ENCODE assay signal across 8 cellular contexts in genomic region chr7:2242541-2243482, GRCh38. TPM values are rescaled to one million over a fixed set of nuclear protein-coding genes. Genes with fewer than 3 reads are reported as not detected.
A peak's percentile ranks its signal among the peaks of the same experiment; 100 is the strongest.
DNase-seq lines count a peak whose midpoint lies in the region; ATAC-seq and TF ChIP-seq lines count a peak whose summit lies in the region.

No MANE protein-coding gene starts in this region.

- no peak overlapping the region for H4K91ac ChIP-seq in mesenchymal stem cell (ENCODE audit: low read length)

- H3K14ac ChIP-seq in mesenchymal stem cell (ENCODE audit: low read length in 2 of 2), result no peak overlapping the region

- intact Hi-C loops in HCT116 (cut with micrococcal nuclease) (no loop called here), breast epithelium (cut with DNase I; ENCODE audit: low total_unique reads) (loop anchor here (10.0 kb wide), 2 partner anchors 102 to 372 kb away; no protein-coding TSS in a partner anchor)

- no peak for TF ChIP-seq CTCF in HCT116 (IDR thresholded peaks at IDR 0.05 in 2 of 3, conservative IDR thresholded peaks at IDR 0.05 in 1 of 3; ENCODE audit: borderline replicate concordance in 1 of 3, insufficient read depth in 1 of 3, low read depth in 2 of 3, low read length in 2 of 3)
- TF ChIP-seq CTCF in Peyer's patch (IDR thresholded peaks at IDR 0.05), result peak in 4 of 6 experiments; percentile 14 to 23 (median 18)
- TF ChIP-seq CTCF in breast epithelium (IDR thresholded peaks at IDR 0.05), result no peak
- TF ChIP-seq CTCF in GM20000 (IDR thresholded peaks at IDR 0.05; ENCODE audit: extremely low read depth, missing control alignments), result no peak

- no peak overlapping the region for H2BK12ac ChIP-seq in mesenchymal stem cell (ENCODE audit: low read length in 2 of 2)

- TSS peak; percentile 75 for BruUV-seq in HCT116 (replicated peaks; lab: Mats Ljungman, UMichigan)

- no peak overlapping the region for H2BK120ac ChIP-seq in mesenchymal stem cell (ENCODE audit: low read depth, low read length)

- no peak overlapping the region for H2AK5ac ChIP-seq in mesenchymal stem cell (ENCODE audit: low read length, severe bottlenecking)

- H2BK15ac ChIP-seq in mesenchymal stem cell (ENCODE audit: low read depth, poor library complexity, severe bottlenecking), result no peak overlapping the region

- CTCF ChIA-PET in HCT116 (lab: Charles Lee), result no interaction called here

- H3K4ac ChIP-seq in mesenchymal stem cell (ENCODE audit: low read depth in 1 of 2, low read length in 2 of 2), result no peak overlapping the region

- H3K4me1 ChIP-seq in HCT116 (ENCODE audit: control insufficient read depth in 1 of 2, insufficient read depth in 2 of 2, low read length in 2 of 2) (peaks cover 9 to 23% of the 10 kb centered on the region in 2 experiments), Peyer's patch (peaks cover 0 to 21% (median 15%) of the 10 kb centered on the region in 4 donors), breast epithelium (peaks cover 0 to 12% of the 10 kb centered on the region in 2 donors), mesenchymal stem cell (ENCODE audit: control insufficient read depth, insufficient read depth, low read depth, low read length) (peaks cover 21% of the 10 kb centered on the region)

- H3K4me3 ChIP-seq in HCT116 (replicated peaks in 1 of 2; ENCODE audit: low read depth in 1 of 2, low read length in 2 of 2), result peak overlapping the region; percentile 74 to 94
- H3K4me3 ChIP-seq in Peyer's patch, result peak overlapping the region; percentile 83 to 100 (median 98)
- peak overlapping the region; percentile 83 to 89 (median 83) for H3K4me3 ChIP-seq in breast epithelium
- peak overlapping the region; percentile 93 to 97 for H3K4me3 ChIP-seq in mesenchymal stem cell (ENCODE audit: insufficient read depth in 1 of 2, low read depth in 1 of 2, low read length in 2 of 2)

- H4K8ac ChIP-seq in mesenchymal stem cell (ENCODE audit: low read length), result peak overlapping the region; percentile 73

- H3K9ac ChIP-seq in HCT116 (ENCODE audit: low read length) (peak overlapping the region; percentile 91), mesenchymal stem cell (ENCODE audit: low read length) (peak overlapping the region; percentile 93)

- H3K79me1 ChIP-seq in mesenchymal stem cell (replicated peaks; ENCODE audit: low read length, poor library complexity, severe bottlenecking), result peaks cover 17% of the 10 kb centered on the region

- no peak for TF ChIP-seq POLR2A in HCT116 (IDR thresholded peaks at IDR 0.05; ENCODE audit: borderline replicate concordance, extremely low read depth, insufficient read depth, insufficient read length)
- TF ChIP-seq POLR2A in Peyer's patch (IDR thresholded peaks at IDR 0.05), result no peak
- TF ChIP-seq POLR2A in breast epithelium (IDR thresholded peaks at IDR 0.05), result no peak

- no peaks in the 10 kb centered on the region for H3K27me3 ChIP-seq in HCT116 (ENCODE audit: insufficient read depth, low read length)
- H3K27me3 ChIP-seq in Peyer's patch, result no peaks in the 10 kb centered on the region
- no peaks in the 10 kb centered on the region for H3K27me3 ChIP-seq in breast epithelium
- H3K27me3 ChIP-seq in mesenchymal stem cell (ENCODE audit: control insufficient read depth in 1 of 2, insufficient read depth in 1 of 2, low read length in 2 of 2), result no peaks in the 10 kb centered on the region

- TF ChIP-seq RAD21 in HCT116 (IDR thresholded peaks at IDR 0.05; ENCODE audit: low read depth), result no peak

- H3K4me2 ChIP-seq in HCT116 (ENCODE audit: low read length), result peak overlapping the region; percentile 83
- peak overlapping the region; percentile 92 for H3K4me2 ChIP-seq in mesenchymal stem cell (ENCODE audit: low read length, poor library complexity, severe bottlenecking)

- POLR2A ChIA-PET in HCT116 (lab: Charles Lee), result no interaction called here

- H2AFZ ChIP-seq in HCT116 (ENCODE audit: low read depth, low read length, poor library complexity, severe bottlenecking) (no peak overlapping the region), mesenchymal stem cell (ENCODE audit: low read depth, low read length) (peak overlapping the region; percentile 15)

- H3K36me3 ChIP-seq in HCT116 (ENCODE audit: control insufficient read depth in 1 of 2, insufficient read depth in 2 of 2, low read length in 2 of 2) (peaks cover 9 to 17% of the 10 kb centered on the region in 2 experiments), Peyer's patch (peaks cover 0 to 13% (median 0%) of the 10 kb centered on the region in 3 donors), breast epithelium (no peaks in the 10 kb centered on the region), mesenchymal stem cell (ENCODE audit: control insufficient read depth in 1 of 2, insufficient read depth in 2 of 2, low read depth in 1 of 2, low read length in 2 of 2) (peaks cover 17% of the 10 kb centered on the region in 2 experiments)

- H3K18ac ChIP-seq in mesenchymal stem cell (ENCODE audit: low read depth in 1 of 2, low read length in 2 of 2), result no peak overlapping the region

- 31% methylated on average over 21 of the region's 21 CpGs for WGBS in mesenchymal stem cell

- peaks cover 57% of the 10 kb centered on the region for H3K79me2 ChIP-seq in HCT116 (ENCODE audit: insufficient read depth, low read length)

- H2BK5ac ChIP-seq in mesenchymal stem cell (ENCODE audit: low read depth, low read length, poor library complexity, severe bottlenecking), result no peak overlapping the region

- DNase-seq in EH (ENCODE audit: low read depth) (peak; percentile 35), HCT116 (ENCODE audit: low read depth, low spot score) (no peak), Peyer's patch (no peak), breast epithelium (ENCODE audit: low spot score in 2 of 2) (no peak), mesenchymal stem cell (peak; percentile 50), GM20000 (ENCODE audit: low spot score) (no peak), epidermal melanocyte (ENCODE audit: insufficient read length, low spot score) (no peak)
- no peak for DNase-seq in stimulated activated naive CD4-positive, alpha-beta T cell treated with Interleukin-2 at 50 U/mL for 16 hours (lab: John Stamatoyannopoulos, UW)

- RAD21 ChIA-PET in HCT116 (lab: Charles Lee; ENCODE audit: low non-redundant PET in 1 of 2, low total read pairs in 2 of 2, uncharacterized antibody in 2 of 2, unreplicated experiment in 2 of 2), result no interaction called here

- H3K27ac ChIP-seq in HCT116 (ENCODE audit: low read depth, low read length) (peak overlapping the region; percentile 85), Peyer's patch (peak overlapping the region; percentile 40 to 95 (median 66)), breast epithelium (peak overlapping the region; percentile 50 to 57), mesenchymal stem cell (ENCODE audit: low read length, poor library complexity, severe bottlenecking) (no peak overlapping the region)

- no peaks in the 10 kb centered on the region for H3K9me3 ChIP-seq in HCT116 (ENCODE audit: control insufficient read depth in 1 of 2, insufficient read depth in 1 of 2, low read depth in 1 of 2, low read length in 2 of 2)
- H3K9me3 ChIP-seq in Peyer's patch, result no peaks in the 10 kb centered on the region
- no peaks in the 10 kb centered on the region for H3K9me3 ChIP-seq in breast epithelium
- no peaks in the 10 kb centered on the region for H3K9me3 ChIP-seq in mesenchymal stem cell (ENCODE audit: control insufficient read depth, low read length)

- H3K23ac ChIP-seq in mesenchymal stem cell (ENCODE audit: low read length in 2 of 2), result no peak overlapping the region

- no peaks in the 10 kb centered on the region for H3K9me2 ChIP-seq in HCT116 (ENCODE audit: insufficient read depth)

- no peaks in the 10 kb centered on the region for H4K20me1 ChIP-seq in HCT116 (ENCODE audit: insufficient read depth)

- ATAC-seq in HCT116, result peak; percentile 68

TF ChIP-seq in HCT116, 20 proteins besides CTCF, POLR2A, EP300 and RAD21 (continues in another document):
- TF ChIP-seq EZH2 (IDR thresholded peaks at IDR 0.05), result no peak
- TF ChIP-seq, protein P1, sequence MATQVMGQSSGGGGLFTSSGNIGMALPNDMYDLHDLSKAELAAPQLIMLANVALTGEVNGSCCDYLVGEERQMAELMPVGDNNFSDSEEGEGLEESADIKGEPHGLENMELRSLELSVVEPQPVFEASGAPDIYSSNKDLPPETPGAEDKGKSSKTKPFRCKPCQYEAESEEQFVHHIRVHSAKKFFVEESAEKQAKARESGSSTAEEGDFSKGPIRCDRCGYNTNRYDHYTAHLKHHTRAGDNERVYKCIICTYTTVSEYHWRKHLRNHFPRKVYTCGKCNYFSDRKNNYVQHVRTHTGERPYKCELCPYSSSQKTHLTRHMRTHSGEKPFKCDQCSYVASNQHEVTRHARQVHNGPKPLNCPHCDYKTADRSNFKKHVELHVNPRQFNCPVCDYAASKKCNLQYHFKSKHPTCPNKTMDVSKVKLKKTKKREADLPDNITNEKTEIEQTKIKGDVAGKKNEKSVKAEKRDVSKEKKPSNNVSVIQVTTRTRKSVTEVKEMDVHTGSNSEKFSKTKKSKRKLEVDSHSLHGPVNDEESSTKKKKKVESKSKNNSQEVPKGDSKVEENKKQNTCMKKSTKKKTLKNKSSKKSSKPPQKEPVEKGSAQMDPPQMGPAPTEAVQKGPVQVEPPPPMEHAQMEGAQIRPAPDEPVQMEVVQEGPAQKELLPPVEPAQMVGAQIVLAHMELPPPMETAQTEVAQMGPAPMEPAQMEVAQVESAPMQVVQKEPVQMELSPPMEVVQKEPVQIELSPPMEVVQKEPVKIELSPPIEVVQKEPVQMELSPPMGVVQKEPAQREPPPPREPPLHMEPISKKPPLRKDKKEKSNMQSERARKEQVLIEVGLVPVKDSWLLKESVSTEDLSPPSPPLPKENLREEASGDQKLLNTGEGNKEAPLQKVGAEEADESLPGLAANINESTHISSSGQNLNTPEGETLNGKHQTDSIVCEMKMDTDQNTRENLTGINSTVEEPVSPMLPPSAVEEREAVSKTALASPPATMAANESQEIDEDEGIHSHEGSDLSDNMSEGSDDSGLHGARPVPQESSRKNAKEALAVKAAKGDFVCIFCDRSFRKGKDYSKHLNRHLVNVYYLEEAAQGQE (IDR thresholded peaks at IDR 0.05; ENCODE audit: low read depth), result no peak
- no peak for TF ChIP-seq FOSL1 (IDR thresholded peaks at IDR 0.05; ENCODE audit: low read depth)

RNA-seq across cellular contexts. Expression of gene NUDT1, which starts 0.8 kb away (rescaled TPM):
- total RNA-seq in HCT116 (2021; ENCODE audit: unreplicated experiment), result 47.4 TPM
- polyA plus RNA-seq in HCT116 (2012), result 37.0 and 50.4 TPM in 2 replicates
- 10 to 100 TPM in 2 of 4 donors, 1 to 10 TPM in 2; 3.2 to 75.1 (median 11.6) TPM for total RNA-seq in Peyer's patch
- total RNA-seq in breast epithelium, result 10 to 100 TPM; 13.3 to 28.5 (median 18.0) TPM
- 13.8 TPM for polyA plus RNA-seq in mesenchymal stem cell (2013, experiment 1 of 2)
- 13.5 TPM for polyA plus RNA-seq in mesenchymal stem cell (2013, experiment 2 of 2)

RNA-seq across cellular contexts. Expression of gene MRM2, which starts 0.8 kb away (rescaled TPM):
- total RNA-seq in HCT116 (2021; ENCODE audit: unreplicated experiment) (34.7 TPM), Peyer's patch (10 to 100 TPM in 3 of 4 donors, 1 to 10 TPM in 1; 8.1 to 19.0 (median 13.0) TPM), breast epithelium (10 to 100 TPM; 10.9 to 20.2 (median 18.0) TPM)
- 15.3 and 22.7 TPM in 2 replicates for polyA plus RNA-seq in HCT116 (2012)
- 15.6 TPM for polyA plus RNA-seq in mesenchymal stem cell (2013, experiment 1 of 2)
- polyA plus RNA-seq in mesenchymal stem cell (2013, experiment 2 of 2), result 14.8 TPM

RNA-seq across cellular contexts. Expression of gene MAD1L1, which starts 10.1 kb away (rescaled TPM):
- total RNA-seq in HCT116 (2021; ENCODE audit: unreplicated experiment) (38.5 TPM), Peyer's patch (100 to 1,000 TPM in 1 of 4 donors, 10 to 100 TPM in 3; 43.9 to 417 (median 59.1) TPM), breast epithelium (10 to 100 TPM; 27.7 to 33.9 (median 28.8) TPM)
- 41.8 and 42.5 TPM in 2 replicates for polyA plus RNA-seq in HCT116 (2012)
- 12.7 TPM for polyA plus RNA-seq in mesenchymal stem cell (2013, experiment 1 of 2)
- 12.2 TPM for polyA plus RNA-seq in mesenchymal stem cell (2013, experiment 2 of 2)

Comparison
In these comparisons a context has a peak if more than half of its experiments do, and no peak if none do; other contexts are left out.
1. DNase-seq: peak in EH (single experiment) and mesenchymal stem cell (single experiment); none in HCT116 (single experiment), Peyer's patch (0 of 3), breast epithelium (0 of 2), stimulated activated naive CD4-positive, alpha-beta T cell treated with Interleukin-2 at 50 U/mL for 16 hours (single experiment), GM20000 (single experiment) and epidermal melanocyte (single experiment).
2. CTCF ChIP-seq: peak in Peyer's patch (4 of 6); none in HCT116 (0 of 3), breast epithelium (0 of 3) and GM20000 (single experiment).
3. Peak in every context shown above with its lines, with median percentiles within 50 percentile points of each other: H3K4me3 ChIP-seq.